Comparison of ENCODE assay signal across 13 cellular contexts in genomic region chr1:94532077-94532476, GRCh38. TPM values are rescaled to one million over a fixed set of nuclear protein-coding genes. Genes with fewer than 3 reads are reported as not detected.
A peak's percentile ranks its signal among the peaks of the same experiment; 100 is the strongest.
DNase-seq lines count a peak whose midpoint lies in the region; ATAC-seq and TF ChIP-seq lines count a peak whose summit lies in the region.
"Had no signal": no experiment of that assay in that cellular context is flagged by ENCODE, and none has a peak within 500 bp of the region (broad histone marks: within the 10 kb centered on the region; RNA-seq: fewer than 3 reads in every experiment).

No MANE protein-coding gene starts in this region.

- ATAC-seq in IMR-90 (ENCODE audit: low read depth) (no peak), WTC11 (0 out of 2 replicates have a peak, but pooled peaks have one; percentile 41)

- peaks cover 9% of the 10 kb centered on the region for H3K79me2 ChIP-seq in ACC112 (ENCODE audit: control insufficient read depth, insufficient read depth, low read length, unreplicated experiment)

- no peak overlapping the region for H2AK5ac ChIP-seq in IMR-90 (ENCODE audit: low read depth, low read length)

- TF ChIP-seq POLR2A in IMR-90 (IDR thresholded peaks at IDR 0.05; ENCODE audit: low read depth, low read length) = no peak; the same call in 1 of the 2 replicates

- H3K27ac Mint-ChIP-seq in WTC11 = no peak overlapping the region
- H3K27ac Mint-ChIP-seq: stimulated activated memory B cell treated with anti-CD40 and anti-IgM and Interleukin-4, amounts not matched to agents 10 μg/mL and 1 μg/mL and 100 μg/mL, for 72 hours had no signal

- H3K23ac ChIP-seq in IMR-90 (ENCODE audit: low read depth, low read length) = no peak overlapping the region

- dilution Hi-C loops in IMR-90 (cut with HindIII; ENCODE audit: low sequenced_read_pairs, unreplicated experiment) = loop anchor here (25.0 kb wide), 1 partner anchor 255 kb away; no protein-coding TSS in a partner anchor

- no TSS peak for BruUV-seq in IMR-90 (replicated peaks; lab: Mats Ljungman, UMichigan)

- 0 out of 4 replicates have a peak overlapping the region, but pooled peaks of 1 of the 2 experiments have one; percentile 11 for H4K8ac ChIP-seq in IMR-90 (ENCODE audit: low read depth in 2 of 2, low read length in 2 of 2)

- H4K91ac ChIP-seq in IMR-90 (ENCODE audit: insufficient read depth, low read depth, low read length) = no peak overlapping the region

- POLR2A ChIA-PET in IMR-90 (lab: Charles Lee; ENCODE audit: unreplicated experiment) = interaction anchor here (0.6 to 4.9 kb wide), 4 partner anchors 9 to 270 kb away, joined by 3 to 24 read pairs (median 4); partner anchors contain the start of gene F3
- POLR2A ChIA-PET in WTC11 (lab: Charles Lee) = no interaction called here

- H4K5ac ChIP-seq in IMR-90 (ENCODE audit: low read depth, low read length) = no peak overlapping the region

- H3K56ac ChIP-seq in IMR-90 (ENCODE audit: extremely low read depth, insufficient read depth, low read length) = no peak overlapping the region

- 0 out of 2 replicates have a peak, but pooled peaks have one; percentile 4 for TF ChIP-seq RAD21 in IMR-90 (IDR thresholded peaks at IDR 0.05; ENCODE audit: low read length)

- H3K4me1 Mint-ChIP-seq in WTC11 = peaks cover 18% of the 10 kb centered on the region
- H3K4me1 Mint-ChIP-seq: stimulated activated memory B cell treated with anti-CD40 and anti-IgM and Interleukin-4, amounts not matched to agents 10 μg/mL and 1 μg/mL and 100 μg/mL, for 72 hours had no signal

- H3K18ac ChIP-seq in IMR-90 (ENCODE audit: low read depth, low read length) = no peak overlapping the region

- H3K36me3 Mint-ChIP-seq in WTC11 = peaks cover 46% of the 10 kb centered on the region
- H3K36me3 Mint-ChIP-seq: stimulated activated memory B cell treated with anti-CD40 and anti-IgM and Interleukin-4, amounts not matched to agents 10 μg/mL and 1 μg/mL and 100 μg/mL, for 72 hours had no signal

- no CpG with 5 or more reads among the region's 3 CpGs for WGBS in IMR-90 (ENCODE audit: extremely low coverage in 2 of 2, insufficient read length in 1 of 2), 2 experiments

- H3K9me1 ChIP-seq in IMR-90 (ENCODE audit: insufficient read depth, low read length) = peaks cover 10% of the 10 kb centered on the region; the same call in 1 of the 2 replicates

- no peak overlapping the region for H3K14ac ChIP-seq in IMR-90 (replicated peaks; ENCODE audit: low read depth, low read length)

- no peak overlapping the region for H2BK5ac ChIP-seq in IMR-90 (ENCODE audit: low read depth, low read length, poor library complexity, severe bottlenecking)

- H3K27ac ChIP-seq in ACC112 (ENCODE audit: low read depth, low read length) = 0 out of 2 replicates have a peak overlapping the region, but pooled peaks have one; percentile 16
- H3K27ac ChIP-seq in IMR-90 (ENCODE audit: insufficient read depth, low read length) = no peak overlapping the region
- H3K27ac ChIP-seq in layer of hippocampus (ENCODE audit: low read depth, low read length) = peak overlapping the region; percentile 14
- H3K27ac ChIP-seq in coronary artery = no peak overlapping the region
- H3K27ac ChIP-seq: BLaER1 treated with 17β-estradiol and CSF1 and Interleukin-3, amounts not matched to agents 10 nM and 100 nM had no signal

- DNase-seq in IMR-90 (no peak), WTC11 (ENCODE audit: low spot score) (no peak), coronary artery (ENCODE audit: low spot score) (no peak), SW480 (ENCODE audit: low spot score) (no peak), pons (ENCODE audit: low spot score) (no peak), midbrain (lab: John Stamatoyannopoulos, UW) (no peak)
- DNase-seq: activated CD8-positive, alpha-beta memory T cell treated with anti-CD3 and anti-CD28 coated beads, Interleukin-2, amount 50 U/mL, for 48 hours; effector CD8-positive, alpha-beta T cell; NCI-H2171 had no signal

- no peaks in the 10 kb centered on the region for H3K27me3 Mint-ChIP-seq in WTC11 (ENCODE audit: low read depth)

- no peak overlapping the region for H3K9ac ChIP-seq in IMR-90 (ENCODE audit: low read depth, low read length)
- H3K9ac ChIP-seq: BLaER1 treated with 17β-estradiol and CSF1 and Interleukin-3, amounts not matched to agents 10 nM and 100 nM had no signal

- H3K9me3 ChIP-seq in IMR-90 (ENCODE audit: control insufficient read depth, insufficient read depth, low read length) = no peaks in the 10 kb centered on the region
- H3K9me3 ChIP-seq: BLaER1 treated with 17β-estradiol and CSF1 and Interleukin-3, amounts not matched to agents 10 nM and 100 nM had no signal

- H3K36me3 ChIP-seq in ACC112 (ENCODE audit: insufficient read depth, low read length) = peaks cover 36% of the 10 kb centered on the region
- H3K36me3 ChIP-seq in IMR-90 (ENCODE audit: control insufficient read depth, insufficient read depth, low read length) = peaks cover 63% of the 10 kb centered on the region

- in situ Hi-C loops in IMR-90 (cut with MboI; ENCODE audit: low sequenced_read_pairs) = no loop called here

- H3K27me3 ChIP-seq in ACC112 (ENCODE audit: insufficient read depth, low read length) = no peaks in the 10 kb centered on the region
- no peaks in the 10 kb centered on the region for H3K27me3 ChIP-seq in IMR-90 (ENCODE audit: control insufficient read depth, insufficient read depth, low read length)
- no peaks in the 10 kb centered on the region for H3K27me3 ChIP-seq in layer of hippocampus (ENCODE audit: control insufficient read depth, insufficient read depth, low read length)
- H3K27me3 ChIP-seq: BLaER1 treated with 17β-estradiol and CSF1 and Interleukin-3, amounts not matched to agents 10 nM and 100 nM had no signal

- H3K4me2 ChIP-seq in IMR-90 (ENCODE audit: low read depth, low read length) = no peak overlapping the region
- H3K4me2 ChIP-seq: BLaER1 treated with 17β-estradiol and CSF1 and Interleukin-3, amounts not matched to agents 10 nM and 100 nM had no signal

- no peak overlapping the region for H3K4me3 ChIP-seq in ACC112 (ENCODE audit: low read depth, low read length)
- no peak overlapping the region for H3K4me3 ChIP-seq in IMR-90 (ENCODE audit: insufficient read depth, low read depth, low read length)
- H3K4me3 ChIP-seq in coronary artery = no peak overlapping the region
- H3K4me3 ChIP-seq: BLaER1 treated with 17β-estradiol and CSF1 and Interleukin-3, amounts not matched to agents 10 nM and 100 nM had no signal

- H3K79me1 ChIP-seq in IMR-90 (ENCODE audit: low read depth in 1 of 2, low read length in 2 of 2) = peaks cover 18 to 47% of the 10 kb centered on the region in 2 experiments

- intact Hi-C loops in IMR-90 (cut with micrococcal nuclease) = no loop called here

- no peak overlapping the region for H2BK120ac ChIP-seq in IMR-90 (ENCODE audit: low read depth, low read length)

- peaks cover 73% of the 10 kb centered on the region for H4K20me1 ChIP-seq in IMR-90 (ENCODE audit: insufficient read depth, low read length)
- H4K20me1 ChIP-seq: BLaER1 treated with 17β-estradiol and CSF1 and Interleukin-3, amounts not matched to agents 10 nM and 100 nM had no signal

- no peaks in the 10 kb centered on the region for H3K9me3 Mint-ChIP-seq in WTC11
- H3K9me3 Mint-ChIP-seq: stimulated activated memory B cell treated with anti-CD40 and anti-IgM and Interleukin-4, amounts not matched to agents 10 μg/mL and 1 μg/mL and 100 μg/mL, for 72 hours had no signal

- no peak overlapping the region for H3K4ac ChIP-seq in IMR-90 (ENCODE audit: low read depth, low read length)

- H2BK15ac ChIP-seq in IMR-90 (ENCODE audit: low read depth, low read length) = no peak overlapping the region

- H2BK20ac ChIP-seq in IMR-90 (ENCODE audit: low read depth, low read length) = no peak overlapping the region

- TF ChIP-seq CTCF in IMR-90 (conservative IDR thresholded peaks at IDR 0.05; ENCODE audit: low read depth, low read length) (no peak), WTC11 (IDR thresholded peaks at IDR 0.05) (no peak), coronary artery (IDR thresholded peaks at IDR 0.05) (no peak)

- H2AK9ac ChIP-seq in IMR-90 (replicated peaks; ENCODE audit: low read depth, low read length, poor library complexity) = no peak overlapping the region

- peaks cover 3% of the 10 kb centered on the region for H3K4me1 ChIP-seq in ACC112 (ENCODE audit: control insufficient read depth, insufficient read depth, low read length, unreplicated experiment)
- peaks cover 6% of the 10 kb centered on the region for H3K4me1 ChIP-seq in IMR-90 (ENCODE audit: control insufficient read depth, insufficient read depth, low read length)
- H3K4me1 ChIP-seq: BLaER1 treated with 17β-estradiol and CSF1 and Interleukin-3, amounts not matched to agents 10 nM and 100 nM had no signal

- CTCF ChIA-PET in IMR-90 (lab: Yijun Ruan, JAX) = no interaction called here
- CTCF ChIA-PET in WTC11 (lab: Charles Lee) = interaction anchor here (1.6 kb wide), 1 partner anchor 511 kb away, joined by 3 read pairs; no protein-coding TSS in a partner anchor

- H2AFZ ChIP-seq in ACC112 (ENCODE audit: low read length, unreplicated experiment) (no peak overlapping the region), IMR-90 (replicated peaks; ENCODE audit: low read length, poor library complexity) (no peak overlapping the region)

- H3K4me3 Mint-ChIP-seq in WTC11 = no peak overlapping the region
- H3K4me3 Mint-ChIP-seq: stimulated activated memory B cell treated with anti-CD40 and anti-IgM and Interleukin-4, amounts not matched to agents 10 μg/mL and 1 μg/mL and 100 μg/mL, for 72 hours had no signal

TF ChIP-seq in IMR-90, 13 proteins besides CTCF, POLR2A, EP300 and RAD21:
- TF ChIP-seq RFX5 (IDR thresholded peaks at IDR 0.05; ENCODE audit: low read depth, low read length) (no peak), SMC3 (IDR thresholded peaks at IDR 0.05; ENCODE audit: low read depth, low read length) (0 out of 2 replicates have a peak, but pooled peaks have one; percentile 5)

TF ChIP-seq in WTC11, 78 proteins besides CTCF, POLR2A, EP300 and RAD21:
- TF ChIP-seq ZNF121 (CRISPR knock-in tag; IDR thresholded peaks at IDR 0.05) = no peak
- 0 out of 2 replicates have a peak, but pooled peaks have one; percentile 6 for TF ChIP-seq E2F5 (CRISPR knock-in tag; IDR thresholded peaks at IDR 0.05)

RNA-seq across cellular contexts. Expression of gene F3, which starts 9.5 kb away (rescaled TPM):
- 75.6 and 102 TPM in 2 replicates for total RNA-seq in IMR-90 (2012; rRNA removed)
- polyA plus RNA-seq in IMR-90 (2012; rRNA removed) = 99.0 and 126 TPM in 2 replicates
- 45.0 and 45.1 TPM in 2 replicates for polyA plus RNA-seq in IMR-90 (2012; cell fraction: cytosol; rRNA removed)
- 88.3 and 572 TPM in 2 replicates for polyA plus RNA-seq in IMR-90 (2012; cell fraction: nucleus; rRNA removed; ENCODE audit: low replicate concordance)
- total RNA-seq in WTC11 (2021) = 7.5 to 7.8 TPM (median 7.6 TPM) in 3 replicates

Comparison
In these comparisons a context has a peak if more than half of its experiments do, and no peak if none do; other contexts are left out.
1. H3K27ac ChIP-seq: peak in ACC112 (single experiment) and layer of hippocampus (single experiment); none in IMR-90 (single experiment) and coronary artery (0 of 2).